ENCODE assay signal across 19 cellular contexts in genomic region chr5:149849280-149849985, GRCh38.
DNase-seq lines count a peak whose midpoint lies in the region; ATAC-seq, FAIRE-seq and TF ChIP-seq lines count a peak whose summit lies in the region.
"Had no signal": no experiment of that assay in that cellular context is flagged by ENCODE, and none has a peak within 500 bp of the region (broad histone marks: within the 10 kb centered on the region; RNA-seq: fewer than 3 reads in every experiment).

No MANE protein-coding gene starts in this region.

- CTCF ChIA-PET in K562 (lab: Yijun Ruan, JAX; ENCODE audit: low intra/inter-chr PET ratio): no interaction called here

- H3K79me2 ChIP-seq in K562 (ENCODE audit: control insufficient read depth, insufficient read depth, low read length): no peaks in the 10 kb centered on the region
- no peaks in the 10 kb centered on the region for H3K79me2 ChIP-seq in keratinocyte (ENCODE audit: control insufficient read depth, insufficient read depth, low read length)

- H2AFZ ChIP-seq in K562 (ENCODE audit: low read depth, low read length) (no peak overlapping the region), keratinocyte (ENCODE audit: control insufficient read depth, low read length) (no peak overlapping the region)

- POLR2A ChIA-PET in K562 (lab: Yijun Ruan, JAX): interaction anchor here (0.5 to 1.6 kb wide), 4 partner anchors 19 to 217 kb away, joined by 3 read pairs; no protein-coding TSS in a partner anchor

- DNase-seq in K562 (ENCODE audit: extremely low read depth in 1 of 4, low spot score in 3 of 4) (no peak), keratinocyte (ENCODE audit: low read depth, low spot score) (no peak), psoas muscle (no peak), mesenteric fat pad (ENCODE audit: low spot score) (no peak), HT-29 (ENCODE audit: low spot score) (no peak), left ventricle myocardium inferior (no peak)
- DNase-seq: AML-193; CD4-positive, alpha-beta T cell; DMS153; DMS79; GDM1; GOT3; H7 had no signal

- H3K4me1 ChIP-seq in K562 (replicated peaks in 1 of 2; ENCODE audit: control insufficient read depth in 2 of 2, insufficient read depth in 2 of 2, low read length in 2 of 2): no peaks in the 10 kb centered on the region
- no peaks in the 10 kb centered on the region for H3K4me1 ChIP-seq in keratinocyte (ENCODE audit: control insufficient read depth, extremely low read depth, insufficient read depth, low read length)
- peaks cover 4% of the 10 kb centered on the region for H3K4me1 ChIP-seq in psoas muscle
- peaks cover 9% of the 10 kb centered on the region for H3K4me1 ChIP-seq in left ventricle myocardium inferior

- WGBS in K562 (ENCODE audit: insufficient coverage, low coverage, missing lambda C conversion rate): 93% methylated on average over 8 of the region's 8 CpGs
- 88 to 93% (median 90%) methylated on average over 8 of the region's 8 CpGs for WGBS in psoas muscle, 3 donors

- H3K9me1 ChIP-seq in K562 (ENCODE audit: control insufficient read depth, insufficient read depth, low read length) (peaks cover 3% of the 10 kb centered on the region), keratinocyte (ENCODE audit: control insufficient read depth, extremely low read depth, insufficient read depth, low read length) (no peaks in the 10 kb centered on the region)

- no peak overlapping the region for H3K27ac ChIP-seq in K562 (ENCODE audit: extremely low read depth, low read depth, low read length)
- H3K27ac ChIP-seq in keratinocyte (ENCODE audit: control insufficient read depth, insufficient read depth, low read length): no peak overlapping the region
- H3K27ac ChIP-seq in psoas muscle: peak overlapping the region; percentile 3
- no peak overlapping the region for H3K27ac ChIP-seq in left ventricle myocardium inferior (replicated peaks)
- H3K27ac ChIP-seq: A549, C4-2B had no signal

- no peaks in the 10 kb centered on the region for H3K9me3 ChIP-seq in K562 (replicated peaks; ENCODE audit: control insufficient read depth, insufficient read depth, low read depth, low read length)
- no peaks in the 10 kb centered on the region for H3K9me3 ChIP-seq in keratinocyte (ENCODE audit: control insufficient read depth, low read depth, low read length)
- H3K9me3 ChIP-seq in psoas muscle: no peaks in the 10 kb centered on the region
- H3K9me3 ChIP-seq in left ventricle myocardium inferior (replicated peaks): no peaks in the 10 kb centered on the region
- H3K9me3 ChIP-seq: A549 had no signal

- intact Hi-C loops in K562 (cut with micrococcal nuclease) (no loop called here), psoas muscle (cut with DNase I) (no loop called here), left ventricle myocardium inferior (cut with micrococcal nuclease) (no loop called here)

- in situ Hi-C loops in K562 (cut with MboI): no loop called here

- H3K9ac ChIP-seq in K562 (ENCODE audit: insufficient read depth in 1 of 2, low read depth in 2 of 2, low read length in 2 of 2) (no peak overlapping the region), keratinocyte (ENCODE audit: control insufficient read depth, extremely low read depth, insufficient read depth, low read length) (no peak overlapping the region)

- TF ChIP-seq EP300 in K562 (IDR thresholded peaks at IDR 0.05; ENCODE audit: low read length): no peak

- ATAC-seq in K562 (no peak), psoas muscle (no peak), HG02588 (IDR thresholded peaks at IDR 0.05; ENCODE audit: unreplicated experiment) (no peak)
- ATAC-seq: A549, HCT116 had no signal

- no TSS peak for BruUV-seq in K562 (replicated peaks; lab: Mats Ljungman, UMichigan)

- H3K4me2 ChIP-seq in K562 (ENCODE audit: insufficient read depth, low read length) (no peak overlapping the region), keratinocyte (ENCODE audit: control insufficient read depth, extremely low read depth, insufficient read depth, low read depth, low read length) (no peak overlapping the region)
- H3K4me2 ChIP-seq: A549 had no signal

- FAIRE-seq in K562 (lab: Jason Lieb, UNC) (no peak), keratinocyte (lab: Jason Lieb, UNC) (peak; percentile 60)
- FAIRE-seq: A549, GM12892, GM18507 had no signal

- dilution Hi-C loops in keratinocyte (cut with MboI; ENCODE audit: extremely low pct_ligation_motif_present, low sequenced_read_pairs): no loop called here

- H3K27me3 ChIP-seq in K562 (ENCODE audit: control insufficient read depth in 2 of 2, insufficient read depth in 2 of 2, low read length in 2 of 2) (no peaks in the 10 kb centered on the region), keratinocyte (ENCODE audit: control insufficient read depth, extremely low read depth, insufficient read depth, low read length) (no peaks in the 10 kb centered on the region), psoas muscle (ENCODE audit: insufficient read depth in 3 of 3, low read length in 2 of 3) (no peaks in the 10 kb centered on the region), left ventricle myocardium inferior (ENCODE audit: low read depth) (no peaks in the 10 kb centered on the region)

- TF ChIP-seq RAD21 in K562 (CRISPR knock-in tag; conservative IDR thresholded peaks at IDR 0.05 in 1 of 2, IDR thresholded peaks at IDR 0.05 in 1 of 2): no peak

- no peak overlapping the region for H3K4me3 ChIP-seq in K562
- no peak overlapping the region for H3K4me3 ChIP-seq in keratinocyte (ENCODE audit: control insufficient read depth in 2 of 3, extremely low read depth in 1 of 3, insufficient read depth in 2 of 3, low read depth in 1 of 3, low read length in 3 of 3)
- no peak overlapping the region for H3K4me3 ChIP-seq in psoas muscle
- no peak overlapping the region for H3K4me3 ChIP-seq in left ventricle myocardium inferior
- H3K4me3 ChIP-seq: A549 had no signal

- H4K20me1 ChIP-seq in K562 (replicated peaks; ENCODE audit: control insufficient read depth, insufficient read depth, low read length) (no peaks in the 10 kb centered on the region; the same call in 1 of the 2 replicates), keratinocyte (ENCODE audit: control insufficient read depth, extremely low read depth, insufficient read depth, low read length) (no peaks in the 10 kb centered on the region)

- H3K36me3 ChIP-seq in K562 (ENCODE audit: control insufficient read depth, insufficient read depth, low read length) (peaks cover 74% of the 10 kb centered on the region), keratinocyte (ENCODE audit: control insufficient read depth in 2 of 2, extremely low read depth in 1 of 2, insufficient read depth in 2 of 2, low read length in 2 of 2) (peaks cover 10 to 21% of the 10 kb centered on the region in 2 experiments), psoas muscle (ENCODE audit: insufficient read depth in 1 of 2, low read depth in 1 of 2) (peaks cover 3 to 60% of the 10 kb centered on the region in 2 donors), left ventricle myocardium inferior (peaks cover 74% of the 10 kb centered on the region)

- TF ChIP-seq POLR2A in K562 (conservative IDR thresholded peaks at IDR 0.05): no peak

- no peak for TF ChIP-seq CTCF in K562 (IDR thresholded peaks at IDR 0.05 in 2 of 3, conservative IDR thresholded peaks at IDR 0.05 in 1 of 3; ENCODE audit: insufficient read depth in 2 of 3, low read depth in 1 of 3, low read length in 3 of 3)
- TF ChIP-seq CTCF in keratinocyte (optimal IDR thresholded peaks at IDR 0.05 in 1 of 3, IDR thresholded peaks at IDR 0.05 in 1 of 3, conservative IDR thresholded peaks at IDR 0.05 in 1 of 3; ENCODE audit: extremely low read depth in 1 of 3, insufficient read depth in 2 of 3, low read length in 3 of 3): no peak
- TF ChIP-seq CTCF in psoas muscle (IDR thresholded peaks at IDR 0.05): no peak
- TF ChIP-seq CTCF in left ventricle myocardium inferior (IDR thresholded peaks at IDR 0.05; ENCODE audit: borderline replicate concordance): no peak

TF ChIP-seq in K562, 482 proteins besides CTCF, POLR2A, EP300 and RAD21:
- TF ChIP-seq MLLT1 (IDR thresholded peaks at IDR 0.05) (0 out of 4 replicates have a peak, but pooled peaks of 1 of the 2 experiments have one; percentile 18), ZBTB17 (CRISPR knock-in tag; IDR thresholded peaks at IDR 0.05) (peak; percentile 89), ZKSCAN1 (IDR thresholded peaks at IDR 0.05; ENCODE audit: low read depth, low read length) (0 out of 2 replicates have a peak, but pooled peaks have one; percentile 50), KDM1A (IDR thresholded peaks at IDR 0.05) (no peak), ZNF23 (CRISPR knock-in tag; IDR thresholded peaks at IDR 0.05) (peak; percentile 89), BCL6 (CRISPR knock-in tag; IDR thresholded peaks at IDR 0.05) (no peak)
